10 cellular contexts compared by ENCODE assay signal in genomic region chr5:112878760-112879159, GRCh38. TPM values are rescaled to one million over a fixed set of nuclear protein-coding genes. Genes with fewer than 3 reads are reported as not detected.
DNase-seq lines count a peak whose midpoint lies in the region; ATAC-seq and TF ChIP-seq lines count a peak whose summit lies in the region.
"Had no signal": no experiment of that assay in that cellular context is flagged by ENCODE, and none has a peak within 500 bp of the region (broad histone marks: within the 10 kb centered on the region; RNA-seq: fewer than 3 reads in every experiment).

No MANE protein-coding gene starts in this region.

- no peak overlapping the region for H3K4me3 ChIP-seq in brain microvascular endothelial cell (ENCODE audit: low read depth, low read length)
- H3K4me3 ChIP-seq: adrenal gland had no signal

- no peak for TF ChIP-seq CTCF in activated B cell treated with CpG ODN at 0.5 μM for 24 hours (IDR thresholded peaks at IDR 0.05)
- no peak for TF ChIP-seq CTCF in brain microvascular endothelial cell (IDR thresholded peaks at IDR 0.05; ENCODE audit: low read depth, low read length, missing control alignments)

- DNase-seq in DMS53 (lab: John Stamatoyannopoulos, UW): peak; percentile 51
- DNase-seq in DMS53 treated with DMSO at 0.1 percent for 48 hours (lab: John Stamatoyannopoulos, UW; ENCODE audit: unreplicated experiment): no peak
- DNase-seq in activated B cell treated with CpG ODN at 0.5 μM for 24 hours: no peak
- peak; percentile 11 to 20 (median 11) for DNase-seq in effector memory CD8-positive, alpha-beta T cell
- DNase-seq in stimulated activated CD8-positive, alpha-beta memory T cell treated with anti-CD3 and anti-CD28 coated beads, Interleukin-15, amount 100 ng/mL, for 48 hours (ENCODE audit: low read depth in 2 of 2): peak; percentile 20 to 23
- no peak for DNase-seq in cerebellum (ENCODE audit: low spot score)
- DNase-seq in GM19238 (ENCODE audit: insufficient read length, low spot score): no peak
- DNase-seq in brain microvascular endothelial cell: no peak

- H3K27me3 ChIP-seq in brain microvascular endothelial cell (replicated peaks): no peaks in the 10 kb centered on the region
- H3K27me3 ChIP-seq: adrenal gland had no signal

- POLR2A ChIA-PET in activated B cell treated with CpG ODN at 0.5 μM for 24 hours (lab: Charles Lee): no interaction called here

- no peak overlapping the region for H3K27ac ChIP-seq in brain microvascular endothelial cell
- H3K27ac ChIP-seq: 22Rv1 had no signal

- H3K27ac Mint-ChIP-seq in activated B cell treated with CpG ODN at 0.5 μM for 24 hours: peak overlapping the region; percentile 63
- peak overlapping the region; percentile 44 to 79 for H3K27ac Mint-ChIP-seq in effector memory CD8-positive, alpha-beta T cell

- peaks cover 44% of the 10 kb centered on the region for H3K36me3 ChIP-seq in brain microvascular endothelial cell (replicated peaks)

- no peak overlapping the region for H3K4me3 Mint-ChIP-seq in activated B cell treated with CpG ODN at 0.5 μM for 24 hours
- H3K4me3 Mint-ChIP-seq in effector memory CD8-positive, alpha-beta T cell: peak overlapping the region; percentile 39 to 66

- H3K9me3 Mint-ChIP-seq in activated B cell treated with CpG ODN at 0.5 μM for 24 hours: no peaks in the 10 kb centered on the region
- H3K9me3 Mint-ChIP-seq in effector memory CD8-positive, alpha-beta T cell: no peaks in the 10 kb centered on the region

- in situ Hi-C loops in brain microvascular endothelial cell (cut with HindIII; ENCODE audit: low pct_ligation_motif_present, low sequenced_read_pairs): no loop called here

- H3K36me3 Mint-ChIP-seq in activated B cell treated with CpG ODN at 0.5 μM for 24 hours (ENCODE audit: low read depth): peaks cover 33% of the 10 kb centered on the region
- peaks cover 14% of the 10 kb centered on the region for H3K36me3 Mint-ChIP-seq in effector memory CD8-positive, alpha-beta T cell (ENCODE audit: insufficient read depth)

- CTCF ChIA-PET in activated B cell treated with CpG ODN at 0.5 μM for 24 hours (lab: Charles Lee): no interaction called here

- peaks cover 11% of the 10 kb centered on the region for H3K4me1 Mint-ChIP-seq in activated B cell treated with CpG ODN at 0.5 μM for 24 hours
- peaks cover 9 to 31% of the 10 kb centered on the region in 2 donors for H3K4me1 Mint-ChIP-seq in effector memory CD8-positive, alpha-beta T cell (ENCODE audit: low read depth in 2 of 2)

- ATAC-seq in activated B cell treated with CpG ODN at 0.5 μM for 24 hours (ENCODE audit: low read depth): peak; percentile 25
- ATAC-seq in effector memory CD8-positive, alpha-beta T cell (replicated peaks): peak; percentile 96

- H3K27me3 Mint-ChIP-seq in activated B cell treated with CpG ODN at 0.5 μM for 24 hours: no peaks in the 10 kb centered on the region
- no peaks in the 10 kb centered on the region for H3K27me3 Mint-ChIP-seq in effector memory CD8-positive, alpha-beta T cell

- intact Hi-C loops in activated B cell treated with CpG ODN at 0.5 μM for 24 hours (cut with micrococcal nuclease): no loop called here

RNA-seq across cellular contexts. Expression of gene SRP19, which starts 17.7 kb away (rescaled TPM):
- total RNA-seq in activated B cell treated with CpG ODN at 0.5 μM for 24 hours (50.4 and 51.6 TPM in 2 replicates), cerebellum (32.0 TPM)

RNA-seq across cellular contexts. Expression of gene REEP5, which starts 43.3 kb away (rescaled TPM):
- total RNA-seq in activated B cell treated with CpG ODN at 0.5 μM for 24 hours (44.5 and 46.8 TPM in 2 replicates), cerebellum (49.7 TPM)

Comparison
In these comparisons a context has a peak if more than half of its experiments do, and no peak if none do; other contexts are left out.
1. DNase-seq: peak in DMS53 (single experiment), effector memory CD8-positive, alpha-beta T cell (3 of 3) and stimulated activated CD8-positive, alpha-beta memory T cell treated with anti-CD3 and anti-CD28 coated beads, Interleukin-15, amount 100 ng/mL, for 48 hours (2 of 2); none in DMS53 treated with DMSO at 0.1 percent for 48 hours (single experiment), activated B cell treated with CpG ODN at 0.5 μM for 24 hours (single experiment), cerebellum (single experiment), GM19238 (single experiment) and brain microvascular endothelial cell (single experiment).